In genomic region chr4:149914521-149915115, GRCh38 we compare ENCODE assay signal across 8 cellular contexts.
DNase-seq lines count a peak whose midpoint lies in the region; ATAC-seq and TF ChIP-seq lines count a peak whose summit lies in the region.

No MANE protein-coding gene starts in this region.

- intact Hi-C loops in MCF 10A (cut with micrococcal nuclease): no loop called here
- intact Hi-C loops in breast epithelium (cut with DNase I; ENCODE audit: low total_unique reads): no loop called here
- intact Hi-C loops in sigmoid colon (cut with DNase I): no loop called here

- no peaks in the 10 kb centered on the region for H3K36me3 Mint-ChIP-seq in MCF 10A (ENCODE audit: insufficient read depth, unreplicated experiment)

- no peak for TF ChIP-seq POLR2A in breast epithelium (IDR thresholded peaks at IDR 0.05)
- TF ChIP-seq POLR2A in sigmoid colon (IDR thresholded peaks at IDR 0.05): no peak

- POLR2A ChIA-PET in MCF 10A (lab: Yijun Ruan, JAX): no interaction called here

- no peaks in the 10 kb centered on the region for H3K4me1 ChIP-seq in breast epithelium
- no peaks in the 10 kb centered on the region for H3K4me1 ChIP-seq in sigmoid colon

- peak; percentile 65 for TF ChIP-seq CTCF in MCF 10A (IDR thresholded peaks at IDR 0.05; ENCODE audit: unreplicated experiment)
- peak in 1 of 3 donors; percentile 19 for TF ChIP-seq CTCF in breast epithelium (IDR thresholded peaks at IDR 0.05)
- TF ChIP-seq CTCF in sigmoid colon (IDR thresholded peaks at IDR 0.05): peak in 2 of 4 experiments; percentile 33 to 39

- WGBS in sigmoid colon, 2 donors: 44 to 61% methylated on average over 5 of the region's 5 CpGs

- TF ChIP-seq EP300 in sigmoid colon (IDR thresholded peaks at IDR 0.05): no peak

- H3K27me3 Mint-ChIP-seq in MCF 10A (ENCODE audit: insufficient read depth, unreplicated experiment): no peaks in the 10 kb centered on the region

- no peak overlapping the region for H3K4me3 ChIP-seq in breast epithelium
- no peak overlapping the region for H3K4me3 ChIP-seq in sigmoid colon

- peaks cover 5% of the 10 kb centered on the region for H3K4me1 Mint-ChIP-seq in MCF 10A (ENCODE audit: insufficient read depth, unreplicated experiment)

- DNase-seq in MCF 10A (ENCODE audit: unreplicated experiment): peak; percentile 64
- no peak for DNase-seq in breast epithelium (ENCODE audit: low spot score in 2 of 2)
- DNase-seq in HPDE6-E6E7 (ENCODE audit: extremely low spot score): peak; percentile 11
- peak; percentile 28 for DNase-seq in SHP77 treated with DMSO at 0.1 percent for 48 hours (lab: John Stamatoyannopoulos, UW)
- peak; percentile 73 for DNase-seq in fibroblast of peridontal ligament (ENCODE audit: extremely low read depth)
- peak; percentile 39 for DNase-seq in smooth muscle cell of the brain vasculature (ENCODE audit: low read depth, low spot score)
- no peak for DNase-seq in sigmoid colon

- CTCF ChIA-PET in MCF 10A (lab: Yijun Ruan, JAX): interaction anchor here (0.8 kb wide), 1 partner anchor 17 kb away, joined by 4 read pairs; no protein-coding TSS in a partner anchor

- H3K4me3 Mint-ChIP-seq in MCF 10A (ENCODE audit: unreplicated experiment): no peak overlapping the region

- H3K36me3 ChIP-seq in breast epithelium (no peaks in the 10 kb centered on the region), sigmoid colon (no peaks in the 10 kb centered on the region)

- H3K27ac Mint-ChIP-seq in MCF 10A (ENCODE audit: low read depth, unreplicated experiment): no peak overlapping the region

- no peak overlapping the region for H3K27ac ChIP-seq in breast epithelium
- no peak overlapping the region for H3K27ac ChIP-seq in sigmoid colon

- no peaks in the 10 kb centered on the region for H3K9me3 Mint-ChIP-seq in MCF 10A (ENCODE audit: unreplicated experiment)

- BruUV-seq in MCF 10A (replicated peaks; lab: Mats Ljungman, UMichigan): no TSS peak

- ATAC-seq in GM21390 (IDR thresholded peaks at IDR 0.05; ENCODE audit: unreplicated experiment): peak; percentile 85

- H3K27me3 ChIP-seq in breast epithelium (no peaks in the 10 kb centered on the region), sigmoid colon (no peaks in the 10 kb centered on the region)

- H3K9me3 ChIP-seq in breast epithelium (no peaks in the 10 kb centered on the region), sigmoid colon (no peaks in the 10 kb centered on the region)

Comparison
In these comparisons a context has a peak if more than half of its experiments do, and no peak if none do; other contexts are left out.
1. DNase-seq: peak in MCF 10A (single experiment), HPDE6-E6E7 (single experiment), SHP77 treated with DMSO at 0.1 percent for 48 hours (single experiment), fibroblast of peridontal ligament (single experiment) and smooth muscle cell of the brain vasculature (single experiment); none in breast epithelium (0 of 2) and sigmoid colon (single experiment).